Comparison of ENCODE assay signal across 8 cellular contexts in the genomic region with DNA sequence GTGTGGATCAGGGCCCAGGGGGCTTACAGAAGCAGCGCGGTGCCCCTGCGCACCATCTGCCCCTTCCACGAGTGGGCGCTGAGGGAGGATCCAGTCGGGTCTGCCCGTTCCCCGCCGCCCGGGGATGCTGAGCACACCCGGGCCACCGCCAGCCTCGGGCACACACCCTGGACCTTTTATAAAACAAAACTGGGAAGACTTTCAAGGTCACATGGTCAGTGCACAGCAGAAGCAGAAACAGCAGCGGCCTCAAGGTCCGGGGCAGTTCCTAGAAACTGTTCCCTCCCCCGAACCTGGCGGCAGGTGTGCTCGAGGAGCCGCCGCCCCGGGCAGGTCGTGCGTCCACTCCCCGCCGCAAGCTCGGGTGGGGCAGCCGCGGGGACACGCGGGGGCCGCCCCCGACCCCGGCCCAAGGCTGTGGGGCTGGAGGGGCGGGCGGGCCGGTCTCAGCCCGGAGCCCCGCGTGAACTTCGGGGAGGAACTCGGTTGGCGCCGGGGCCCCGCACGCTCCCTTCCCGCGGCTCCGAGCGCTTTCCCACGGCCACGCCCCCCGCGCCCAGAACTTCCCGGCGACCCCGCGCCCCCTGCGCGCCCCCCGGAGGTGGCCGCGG. TPM values are rescaled to one million over a fixed set of nuclear protein-coding genes. Genes with fewer than 3 reads are reported as not detected.
A peak's percentile ranks its signal among the peaks of the same experiment; 100 is the strongest.
DNase-seq lines count a peak whose midpoint lies in the region; ATAC-seq and TF ChIP-seq lines count a peak whose summit lies in the region.

No MANE protein-coding gene starts in this region.

- peak overlapping the region in 1 of 2 donors; percentile 77 for H3K27ac Mint-ChIP-seq in T-cell

- no TSS peak for BruUV-seq in A673 (replicated peaks; lab: Mats Ljungman, UMichigan)

- H3K9me3 ChIP-seq in A673 (ENCODE audit: low read depth, low read length, poor library complexity, severe bottlenecking) (no peaks in the 10 kb centered on the region), mesodermal cell (ENCODE audit: control insufficient read depth, low read length) (no peaks in the 10 kb centered on the region)

- no peaks in the 10 kb centered on the region for H3K9me3 Mint-ChIP-seq in T-cell

- TF ChIP-seq CTCF in A673 (conservative IDR thresholded peaks at IDR 0.05; ENCODE audit: low read depth, low read length) (peak; percentile 40; the same call in 1 of the 2 replicates), epithelial cell of esophagus (IDR thresholded peaks at IDR 0.05; ENCODE audit: insufficient read depth, low read depth, low read length, missing control alignments) (peak; percentile 9)

- intact Hi-C loops in A673 (cut with micrococcal nuclease; ENCODE audit: unreplicated experiment) = no loop called here

- H3K4me3 ChIP-seq in A673 (ENCODE audit: low read depth, low read length, poor library complexity, severe bottlenecking) (peak overlapping the region; percentile 47), GM08714 (ENCODE audit: low read length) (peak overlapping the region; percentile 32; the same call in 1 of the 2 replicates), epithelial cell of esophagus (ENCODE audit: low read length) (peak overlapping the region; percentile 21), mesodermal cell (ENCODE audit: extremely low read depth, insufficient read depth, low read length, poor library complexity, severe bottlenecking) (peak overlapping the region; percentile 44), urinary bladder (ENCODE audit: low read depth, low read length) (peak overlapping the region; percentile 96)

- H3K27me3 Mint-ChIP-seq in T-cell = peaks cover 42 to 54% of the 10 kb centered on the region in 2 donors

- H3K4me3 Mint-ChIP-seq in T-cell = peak overlapping the region; percentile 83 to 92 (median 87)

- DNase-seq in A673 (ENCODE audit: low spot score) (peak; percentile 27), T-cell (peak in 3 of 34 experiments; percentile 9 to 16 (median 15)), epithelial cell of esophagus (ENCODE audit: low read depth) (peak; percentile 24)
- DNase-seq in effector CD4-positive, alpha-beta T cell = no peak

- ATAC-seq in T-cell (replicated peaks in 1 of 4) (peak; percentile 24 to 55 (median 38)), GM19467 (IDR thresholded peaks at IDR 0.05; ENCODE audit: unreplicated experiment) (no peak)

- 11 to 12% methylated on average over 33 to 38 of the region's 62 CpGs for WGBS in mesodermal cell (ENCODE audit: insufficient coverage in 2 of 2), 2 experiments
- 3% methylated on average over 62 of the region's 62 CpGs for WGBS in urinary bladder

- H3K36me3 ChIP-seq in A673 (ENCODE audit: insufficient read depth, low read length, poor library complexity, severe bottlenecking) = no peaks in the 10 kb centered on the region
- peaks cover 15% of the 10 kb centered on the region for H3K36me3 ChIP-seq in mesodermal cell (ENCODE audit: control insufficient read depth, insufficient read depth, low read length)
- no peaks in the 10 kb centered on the region for H3K36me3 ChIP-seq in urinary bladder (ENCODE audit: insufficient read depth)

- no peaks in the 10 kb centered on the region for H3K36me3 Mint-ChIP-seq in T-cell

- CTCF ChIA-PET in A673 (lab: Charles Lee) = no interaction called here
- CTCF ChIA-PET in T-cell (lab: Charles Lee) = no interaction called here

- H3K27ac ChIP-seq in A673 (ENCODE audit: low read depth, low read length, poor library complexity, severe bottlenecking) (no peak overlapping the region), mesodermal cell (ENCODE audit: low read depth, low read length, severe bottlenecking) (no peak overlapping the region), urinary bladder (ENCODE audit: low read depth) (no peak overlapping the region)

- H3K27me3 ChIP-seq in A673 (replicated peaks; ENCODE audit: insufficient read depth, low read depth, low read length, poor library complexity) = no peaks in the 10 kb centered on the region

- POLR2A ChIA-PET in A673 (lab: Charles Lee; ENCODE audit: low non-redundant PET) (no interaction called here), T-cell (lab: Charles Lee) (no interaction called here)

- H3K4me1 ChIP-seq in A673 (ENCODE audit: insufficient read depth, low read length, poor library complexity, severe bottlenecking) (peaks cover 4% of the 10 kb centered on the region), mesodermal cell (ENCODE audit: control insufficient read depth, insufficient read depth, low read length, poor library complexity, severe bottlenecking) (peaks cover 8% of the 10 kb centered on the region), urinary bladder (ENCODE audit: insufficient read depth) (peaks cover 2% of the 10 kb centered on the region)

- H3K4me1 Mint-ChIP-seq in T-cell = peaks cover 6 to 16% (median 8%) of the 10 kb centered on the region in 3 donors

RNA-seq across cellular contexts. Expression of gene PPP1R26, which starts 0.6 kb away (rescaled TPM):
- total RNA-seq in A673 (2021) (7.4 and 9.6 TPM in 2 replicates), T-cell (1 to 10 TPM in 3 of 5 donors, under 1 TPM in 2; 0.35 to 2.0 (median 1.7) TPM), urinary bladder (8.9 TPM)
- 22.5 TPM for polyA plus RNA-seq in mesodermal cell (2013, experiment 1 of 2)
- polyA plus RNA-seq in mesodermal cell (2013, experiment 2 of 2) = 19.3 TPM
- 14.1 TPM for polyA plus RNA-seq in urinary bladder

RNA-seq across cellular contexts. Expression of gene MRPS2, which starts 21.5 kb away (rescaled TPM):
- total RNA-seq in A673 (2021) = 83.2 and 88.8 TPM in 2 replicates
- total RNA-seq in T-cell = 10 to 100 TPM; 17.7 to 36.6 (median 32.8) TPM
- 60.1 TPM for polyA plus RNA-seq in mesodermal cell (2013, experiment 1 of 2)
- polyA plus RNA-seq in mesodermal cell (2013, experiment 2 of 2) = 55.5 TPM
- 8.6 TPM for total RNA-seq in urinary bladder
- polyA plus RNA-seq in urinary bladder = 56.7 TPM

RNA-seq across cellular contexts. Expression of gene LCN1, which starts 42.3 kb away (rescaled TPM):
- total RNA-seq in A673 (2021) = not detected in 2 replicates
- not detected for total RNA-seq in T-cell
- polyA plus RNA-seq in mesodermal cell (2013, experiment 1 of 2) = 3.2 TPM
- 1.8 TPM for polyA plus RNA-seq in mesodermal cell (2013, experiment 2 of 2)
- total RNA-seq in urinary bladder = not detected
- not detected for polyA plus RNA-seq in urinary bladder

Comparison
In these comparisons a context has a peak if more than half of its experiments do, and no peak if none do; other contexts are left out.
1. H3K4me3 ChIP-seq: peak in every context shown above with its lines; median percentile 96 in urinary bladder; 47 in A673; 44 in mesodermal cell; 32 in GM08714; 21 in epithelial cell of esophagus.